In genomic region chr1:16643476-16644178, GRCh38 we compare ENCODE assay signal across 8 cellular contexts. TPM values are rescaled to one million over a fixed set of nuclear protein-coding genes. Genes with fewer than 3 reads are reported as not detected.
DNase-seq lines count a peak whose midpoint lies in the region; ATAC-seq and TF ChIP-seq lines count a peak whose summit lies in the region.
"Not testable (repeated sequence)": the region's sequence is repeated elsewhere in the genome, so short reads cannot be mapped to it uniquely, and the experiment has no call there.

No MANE protein-coding gene starts in this region.

- ATAC-seq in GM18505 (IDR thresholded peaks at IDR 0.05; ENCODE audit: unreplicated experiment) (peak; percentile 2), HG02981 (IDR thresholded peaks at IDR 0.05; ENCODE audit: unreplicated experiment) (peak; percentile 4)

- H3K27me3 Mint-ChIP-seq in activated CD4-positive, alpha-beta memory T cell treated with anti-CD3 and anti-CD28 coated beads, Interleukin-2, amount 10 ng/mL, durations not matched to agents 7 days and 5 days: not testable (repeated sequence)

- not testable (repeated sequence) for H3K4me1 ChIP-seq in iPS-20b (ENCODE audit: insufficient read depth, low read length)
- peaks cover 0 to 16% of the 10 kb centered on the region in 2 donors for H3K4me1 ChIP-seq in uterus

- H3K27ac Mint-ChIP-seq in activated CD4-positive, alpha-beta memory T cell treated with anti-CD3 and anti-CD28 coated beads, Interleukin-2, amount 10 ng/mL, durations not matched to agents 7 days and 5 days: not testable (repeated sequence)

- TF ChIP-seq POLR2A in GM18505 (IDR thresholded peaks at IDR 0.05; ENCODE audit: borderline replicate concordance, extremely low read depth, insufficient read depth, insufficient read length); uterus (IDR thresholded peaks at IDR 0.05): not testable (repeated sequence)

- H3K4me3 Mint-ChIP-seq in activated CD4-positive, alpha-beta memory T cell treated with anti-CD3 and anti-CD28 coated beads, Interleukin-2, amount 10 ng/mL, durations not matched to agents 7 days and 5 days: not testable (repeated sequence)

- H3K27me3 ChIP-seq in dorsolateral prefrontal cortex, uterus: not testable (repeated sequence)
- H3K27me3 ChIP-seq in iPS-20b (ENCODE audit: insufficient read depth, low read length): peaks cover 36% of the 10 kb centered on the region

- not testable (repeated sequence) for H3K36me3 ChIP-seq in iPS-20b (ENCODE audit: insufficient read depth, low read depth, low read length); uterus

- not testable (repeated sequence) for H3K36me3 Mint-ChIP-seq in activated CD4-positive, alpha-beta memory T cell treated with anti-CD3 and anti-CD28 coated beads, Interleukin-2, amount 10 ng/mL, durations not matched to agents 7 days and 5 days (ENCODE audit: low read depth)

- not testable (repeated sequence) for H3K4me1 Mint-ChIP-seq in activated CD4-positive, alpha-beta memory T cell treated with anti-CD3 and anti-CD28 coated beads, Interleukin-2, amount 10 ng/mL, durations not matched to agents 7 days and 5 days

- not testable (repeated sequence) for TF ChIP-seq CTCF in dorsolateral prefrontal cortex (IDR thresholded peaks at IDR 0.05 in 54 of 56, conservative IDR thresholded peaks at IDR 0.05 in 2 of 56; ENCODE audit: low read depth in 1 of 56, partially characterized antibody in 56 of 56); uterus (IDR thresholded peaks at IDR 0.05)

- peak overlapping the region in 32 of 59 donors; percentile 32 to 99 (median 88) for H3K27ac ChIP-seq in dorsolateral prefrontal cortex
- not testable (repeated sequence) for H3K27ac ChIP-seq in iPS-20b (ENCODE audit: low read length)
- peak overlapping the region; percentile 73 to 78 for H3K27ac ChIP-seq in uterus

- not testable (repeated sequence) for H3K9me3 Mint-ChIP-seq in activated CD4-positive, alpha-beta memory T cell treated with anti-CD3 and anti-CD28 coated beads, Interleukin-2, amount 10 ng/mL, durations not matched to agents 7 days and 5 days

- H3K9ac ChIP-seq in iPS-20b (ENCODE audit: low read depth, low read length): peak overlapping the region; percentile 95

- CTCF ChIA-PET in activated CD4-positive, alpha-beta memory T cell treated with anti-CD3 and anti-CD28 coated beads, Interleukin-2, amount 10 ng/mL, durations not matched to agents 7 days and 5 days (lab: Charles Lee): not testable (repeated sequence)

- POLR2A ChIA-PET in activated CD4-positive, alpha-beta memory T cell treated with anti-CD3 and anti-CD28 coated beads, Interleukin-2, amount 10 ng/mL, durations not matched to agents 7 days and 5 days (lab: Charles Lee): interaction anchor here (0.6 to 2.4 kb wide), 4 partner anchors 34 to 261 kb away, joined by 3 to 20 read pairs (median 6); no protein-coding TSS in a partner anchor

- H3K4me3 ChIP-seq in dorsolateral prefrontal cortex: peak overlapping the region; percentile 61 to 100 (median 82)
- peak overlapping the region; percentile 93 for H3K4me3 ChIP-seq in iPS-20b (ENCODE audit: low read length)
- H3K4me3 ChIP-seq in uterus: peak overlapping the region; percentile 48 to 65

- H3K9me3 ChIP-seq in iPS-20b (ENCODE audit: insufficient read depth, low read depth, low read length); uterus: not testable (repeated sequence)

- peak; percentile 54 for DNase-seq in NCI-H1092 treated with DMSO at 0.1 percent for 48 hours (lab: John Stamatoyannopoulos, UW)
- peak; percentile 34 for DNase-seq in activated CD4-positive, alpha-beta memory T cell treated with anti-CD3 and anti-CD28 coated beads, Interleukin-2, amount 10 ng/mL, durations not matched to agents 7 days and 5 days
- peak; percentile 6 to 58 (median 36) for DNase-seq in dorsolateral prefrontal cortex
- peak in 9 of 10 donors; percentile 3 to 90 (median 27) for DNase-seq in posterior cingulate gyrus
- peak; percentile 16 to 20 for DNase-seq in uterus

- intact Hi-C loops in dorsolateral prefrontal cortex (cut with DNase I): loop anchor here in 1 of 2 donors (2.0 kb wide), 1 partner anchor 31 kb away; the partner anchor contains the start of gene NBPF1
- intact Hi-C loops in posterior cingulate gyrus (cut with DNase I); uterus (cut with DNase I; ENCODE audit: low total_unique reads): not testable (repeated sequence)

RNA-seq across cellular contexts. Expression of gene RNU1-3, which starts 23.1 kb away (rescaled TPM):
- 1,000 to 10,000 TPM; 1,570 to 1,691 TPM for total RNA-seq in activated CD4-positive, alpha-beta memory T cell treated with anti-CD3 and anti-CD28 coated beads, Interleukin-2, amount 10 ng/mL, durations not matched to agents 7 days and 5 days
- total RNA-seq in dorsolateral prefrontal cortex (over 10,000 TPM in 6 of 120 experiments, 1,000 to 10,000 TPM in 114; 2,235 to 12,697 (median 6,630) TPM), uterus (1,000 to 10,000 TPM in 1 of 4 donors, under 1 TPM in 3; under 0.01 to 2,125 (median under 0.01) TPM)

RNA-seq across cellular contexts. Expression of gene NBPF1, which starts 30.3 kb away (rescaled TPM):
- total RNA-seq in activated CD4-positive, alpha-beta memory T cell treated with anti-CD3 and anti-CD28 coated beads, Interleukin-2, amount 10 ng/mL, durations not matched to agents 7 days and 5 days: 1 to 10 TPM; 1.7 to 2.2 TPM
- total RNA-seq in dorsolateral prefrontal cortex (10 to 100 TPM; 17.9 to 89.3 (median 52.9) TPM), uterus (100 to 1,000 TPM in 1 of 4 donors, 10 to 100 TPM in 3; 29.4 to 178 (median 39.2) TPM)

Comparison
In these comparisons a context has a peak if more than half of its experiments do, and no peak if none do; other contexts are left out.
1. RNA of gene NBPF1, which starts 30.3 kb away (total RNA-seq): 17.9 to 89.3 TPM in dorsolateral prefrontal cortex and 29.4 to 178 TPM in uterus; 1.7 to 2.2 TPM in activated CD4-positive, alpha-beta memory T cell treated with anti-CD3 and anti-CD28 coated beads, Interleukin-2, amount 10 ng/mL, durations not matched to agents 7 days and 5 days; every median in the first group is over 4 times any median in the second.
2. Peak in every context shown above with its lines, with median percentiles within 50 percentile points of each other: DNase-seq and H3K4me3 ChIP-seq.